ENCODE assay signal across 1 cellular context in the genomic region with DNA sequence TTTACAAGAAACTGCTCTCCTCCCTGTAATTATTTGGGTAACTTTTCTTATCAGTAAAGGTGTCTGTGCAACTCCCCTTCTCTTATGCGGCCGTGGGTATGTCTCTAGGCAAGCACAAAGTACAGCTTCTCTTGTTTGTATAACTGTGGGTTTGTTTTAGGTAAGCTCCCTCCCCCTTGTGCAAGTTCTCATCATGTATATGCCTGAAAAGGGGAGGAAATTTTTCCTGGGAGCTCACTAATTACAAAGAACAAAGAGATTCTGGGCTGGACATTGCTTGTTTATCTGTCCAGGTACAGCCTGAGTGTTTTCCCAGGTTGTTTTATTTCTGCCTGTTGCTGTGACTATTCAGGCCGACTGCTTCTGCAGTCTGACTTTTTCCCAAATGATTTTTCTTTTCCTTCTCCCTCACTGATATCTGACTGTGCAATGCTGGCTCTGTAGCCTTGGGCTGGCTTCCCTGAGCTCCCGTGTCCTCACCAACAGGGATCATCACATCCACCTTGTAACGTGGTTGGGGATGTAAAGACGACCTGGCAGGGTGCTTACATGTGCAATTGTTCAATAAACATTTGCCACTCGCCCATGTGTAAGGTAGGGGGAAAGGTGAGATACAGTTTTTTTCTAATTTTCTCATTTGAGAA.
A peak's percentile ranks its signal among the peaks of the same experiment; 100 is the strongest.
TF ChIP-seq lines count a peak whose summit lies in the region.

No MANE protein-coding gene starts in this region.

TF ChIP-seq in HepG2, 621 proteins besides CTCF, POLR2A, EP300 and RAD21 (continued from another document):
- TF ChIP-seq, protein P1, sequence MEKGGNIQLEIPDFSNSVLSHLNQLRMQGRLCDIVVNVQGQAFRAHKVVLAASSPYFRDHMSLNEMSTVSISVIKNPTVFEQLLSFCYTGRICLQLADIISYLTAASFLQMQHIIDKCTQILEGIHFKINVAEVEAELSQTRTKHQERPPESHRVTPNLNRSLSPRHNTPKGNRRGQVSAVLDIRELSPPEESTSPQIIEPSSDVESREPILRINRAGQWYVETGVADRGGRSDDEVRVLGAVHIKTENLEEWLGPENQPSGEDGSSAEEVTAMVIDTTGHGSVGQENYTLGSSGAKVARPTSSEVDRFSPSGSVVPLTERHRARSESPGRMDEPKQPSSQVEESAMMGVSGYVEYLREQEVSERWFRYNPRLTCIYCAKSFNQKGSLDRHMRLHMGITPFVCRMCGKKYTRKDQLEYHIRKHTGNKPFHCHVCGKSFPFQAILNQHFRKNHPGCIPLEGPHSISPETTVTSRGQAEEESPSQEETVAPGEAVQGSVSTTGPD (CRISPR knock-in tag; IDR thresholded peaks at IDR 0.05), result no peak
- TF ChIP-seq, protein P2, sequence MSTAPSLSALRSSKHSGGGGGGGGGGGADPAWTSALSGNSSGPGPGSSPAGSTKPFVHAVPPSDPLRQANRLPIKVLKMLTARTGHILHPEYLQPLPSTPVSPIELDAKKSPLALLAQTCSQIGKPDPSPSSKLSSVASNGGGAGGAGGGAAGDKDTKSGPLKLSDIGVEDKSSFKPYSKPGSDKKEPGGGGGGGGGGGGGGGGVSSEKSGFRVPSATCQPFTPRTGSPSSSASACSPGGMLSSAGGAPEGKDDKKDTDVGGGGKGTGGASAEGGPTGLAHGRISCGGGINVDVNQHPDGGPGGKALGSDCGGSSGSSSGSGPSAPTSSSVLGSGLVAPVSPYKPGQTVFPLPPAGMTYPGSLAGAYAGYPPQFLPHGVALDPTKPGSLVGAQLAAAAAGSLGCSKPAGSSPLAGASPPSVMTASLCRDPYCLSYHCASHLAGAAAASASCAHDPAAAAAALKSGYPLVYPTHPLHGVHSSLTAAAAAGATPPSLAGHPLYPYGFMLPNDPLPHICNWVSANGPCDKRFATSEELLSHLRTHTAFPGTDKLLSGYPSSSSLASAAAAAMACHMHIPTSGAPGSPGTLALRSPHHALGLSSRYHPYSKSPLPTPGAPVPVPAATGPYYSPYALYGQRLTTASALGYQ (CRISPR knock-in tag; IDR thresholded peaks at IDR 0.05), result no peak
- TF ChIP-seq TBX2 (CRISPR knock-in tag; IDR thresholded peaks at IDR 0.05; ENCODE audit: borderline replicate concordance) (peak; percentile 67), CREM (IDR thresholded peaks at IDR 0.05) (peak; percentile 30; the same call in 1 of the 2 replicates), CREM (CRISPR knock-in tag; IDR thresholded peaks at IDR 0.05) (no peak), ZNF749 (CRISPR knock-in tag; IDR thresholded peaks at IDR 0.05; ENCODE audit: borderline replicate concordance) (no peak), PITX1 (CRISPR knock-in tag; IDR thresholded peaks at IDR 0.05) (no peak), NRL (CRISPR knock-in tag; IDR thresholded peaks at IDR 0.05; ENCODE audit: borderline replicate concordance) (no peak), ZNF605 (CRISPR knock-in tag; IDR thresholded peaks at IDR 0.05) (no peak), PAXIP1 (CRISPR knock-in tag; conservative IDR thresholded peaks at IDR 0.05) (peak; percentile 61), FOXA1 (IDR thresholded peaks at IDR 0.05) (no peak), FOXA1 (CRISPR knock-in tag; IDR thresholded peaks at IDR 0.05) (peak; percentile 35; the same call in 1 of the 2 replicates), GATA4 (IDR thresholded peaks at IDR 0.05; ENCODE audit: borderline replicate concordance, low read depth) (peak; percentile 40; the same call in 1 of the 2 replicates), HNF4G (IDR thresholded peaks at IDR 0.05; ENCODE audit: borderline replicate concordance, low read depth, low read length) (peak; percentile 53; the same call in 1 of the 2 replicates), HNF4G (CRISPR knock-in tag; IDR thresholded peaks at IDR 0.05; ENCODE audit: borderline replicate concordance, low read depth) (0 out of 2 replicates have a peak, but pooled peaks have one; percentile 35), ZNF879 (CRISPR knock-in tag; IDR thresholded peaks at IDR 0.05) (no peak), FOXK1 (CRISPR knock-in tag; IDR thresholded peaks at IDR 0.05; ENCODE audit: borderline replicate concordance, low read depth) (no peak), ZNF354B (CRISPR knock-in tag; IDR thresholded peaks at IDR 0.05) (no peak), ISL2 (CRISPR knock-in tag; IDR thresholded peaks at IDR 0.05) (0 out of 2 replicates have a peak, but pooled peaks have one; percentile 48), THRA (CRISPR knock-in tag; IDR thresholded peaks at IDR 0.05; ENCODE audit: borderline replicate concordance) (peak; percentile 44; the same call in 1 of the 2 replicates), HNRNPLL (IDR thresholded peaks at IDR 0.05; ENCODE audit: low read depth, low read length, poor library complexity, severe bottlenecking) (no peak), KDM3A (CRISPR knock-in tag; IDR thresholded peaks at IDR 0.05; ENCODE audit: low read depth) (no peak)
- TF ChIP-seq, protein P3, sequence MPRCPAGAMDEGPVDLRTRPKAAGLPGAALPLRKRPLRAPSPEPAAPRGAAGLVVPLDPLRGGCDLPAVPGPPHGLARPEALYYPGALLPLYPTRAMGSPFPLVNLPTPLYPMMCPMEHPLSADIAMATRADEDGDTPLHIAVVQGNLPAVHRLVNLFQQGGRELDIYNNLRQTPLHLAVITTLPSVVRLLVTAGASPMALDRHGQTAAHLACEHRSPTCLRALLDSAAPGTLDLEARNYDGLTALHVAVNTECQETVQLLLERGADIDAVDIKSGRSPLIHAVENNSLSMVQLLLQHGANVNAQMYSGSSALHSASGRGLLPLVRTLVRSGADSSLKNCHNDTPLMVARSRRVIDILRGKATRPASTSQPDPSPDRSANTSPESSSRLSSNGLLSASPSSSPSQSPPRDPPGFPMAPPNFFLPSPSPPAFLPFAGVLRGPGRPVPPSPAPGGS (CRISPR knock-in tag; IDR thresholded peaks at IDR 0.05), result no peak
TF ChIP-seq in HepG2: peak in this region for 38.
